In the genomic region with DNA sequence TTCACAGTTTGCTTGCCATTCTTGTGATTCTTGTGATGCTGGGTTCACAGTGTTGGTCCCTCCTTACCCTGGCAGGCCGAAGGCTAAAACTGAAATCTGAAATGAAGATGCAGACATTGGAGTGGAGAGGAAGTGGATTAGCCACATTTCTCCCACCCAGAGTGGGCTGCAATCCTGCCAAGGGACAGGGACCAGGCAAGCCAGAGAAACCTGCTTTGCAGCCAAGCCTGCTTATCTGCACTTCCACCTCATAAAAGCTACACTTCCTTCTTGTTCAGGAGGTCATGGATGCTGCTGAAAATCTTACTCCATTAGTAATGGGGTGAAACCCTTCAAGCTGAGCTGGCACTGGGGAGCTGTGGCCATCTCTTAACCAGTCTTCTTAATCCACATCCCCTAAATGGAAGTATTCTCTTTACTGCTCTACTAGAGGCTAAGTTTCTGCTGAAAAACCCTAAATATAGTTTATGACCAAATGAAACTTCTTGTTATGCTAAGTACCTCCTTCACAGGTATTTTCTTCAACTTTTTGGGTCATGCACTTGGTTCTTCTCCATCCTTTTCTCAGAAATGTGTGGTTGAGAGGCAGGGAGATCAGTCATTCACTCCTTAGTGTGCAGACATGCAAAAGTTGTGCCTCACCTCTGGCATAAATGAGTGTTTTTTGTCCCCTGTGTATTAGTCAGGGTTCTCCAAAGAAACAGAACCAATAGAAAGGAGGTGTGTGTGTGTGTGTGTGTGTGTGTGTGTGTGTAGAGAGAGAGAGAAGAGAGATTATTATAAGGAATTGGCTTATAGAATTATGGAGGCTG, we compare ENCODE assay signal across 1 cellular context.
A peak's percentile ranks its signal among the peaks of the same experiment; 100 is the strongest.
TF ChIP-seq lines count a peak whose summit lies in the region.

No MANE protein-coding gene starts in this region.

TF ChIP-seq in HepG2, 621 proteins besides CTCF, POLR2A, EP300 and RAD21 (continued from another document):
- 0 out of 2 replicates have a peak, but pooled peaks have one; percentile 9 for TF ChIP-seq BCL3 (CRISPR knock-in tag; IDR thresholded peaks at IDR 0.05)
